In the genomic region with DNA sequence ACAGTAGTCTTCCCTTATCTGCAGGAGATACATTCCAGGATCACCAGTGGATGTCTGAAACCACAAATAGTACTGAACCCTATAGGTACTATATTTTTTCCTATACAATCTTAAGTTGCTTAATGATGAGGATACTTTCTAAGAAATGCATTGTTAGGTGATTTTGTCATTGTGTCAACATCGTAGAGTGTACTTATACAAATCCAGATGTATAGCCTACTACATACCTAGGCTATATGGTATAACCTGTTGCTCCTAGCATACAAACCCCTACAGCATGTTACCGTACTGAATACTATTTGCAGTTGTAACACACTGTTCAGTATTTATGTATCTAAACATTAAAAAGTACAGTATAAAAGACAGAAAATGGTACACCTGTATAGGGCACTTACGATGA, we compare ENCODE assay signal across 25 cellular contexts.
"Had no signal": no experiment of that assay in that cellular context is flagged by ENCODE, and none has a peak within 500 bp of the region (broad histone marks: within the 10 kb centered on the region; RNA-seq: fewer than 3 reads in every experiment).

No MANE protein-coding gene starts in this region.

- H3K27ac ChIP-seq: neural progenitor cell, ovary, parathyroid adenoma, psoas muscle, right lobe of liver, sigmoid colon, stomach, thoracic aorta, thyroid gland, tibial nerve, upper lobe of left lung, uterus had no signal

- H3K4me3 ChIP-seq: neural progenitor cell, ovary, psoas muscle, right lobe of liver, sigmoid colon, stomach, thoracic aorta, thyroid gland, tibial nerve, upper lobe of left lung, uterus had no signal

- H3K9me3 ChIP-seq: ovary, psoas muscle, right lobe of liver, sigmoid colon, stomach, thoracic aorta, thyroid gland, tibial nerve, upper lobe of left lung, uterus had no signal

- ATAC-seq: natural killer cell; psoas muscle; right cardiac atrium; right lobe of liver; stimulated activated effector memory CD8-positive, alpha-beta T cell treated with anti-CD3 and anti-CD28 coated beads, Interleukin-12 subunit alpha, Interleukin-12 subunit beta, amount 100 ng/mL, for 72 hours; stimulated activated naive B cell treated with anti-CD40 and anti-IgM and Interleukin-4, amounts not matched to agents 10 μg/mL and 1 μg/mL and 100 μg/mL, for 72 hours had no signal

- H3K4me1 ChIP-seq: neural progenitor cell, parathyroid adenoma, psoas muscle, right lobe of liver, sigmoid colon, stomach, thyroid gland, tibial nerve, upper lobe of left lung, uterus had no signal

- FAIRE-seq: small intestine had no signal

- H3K36me3 ChIP-seq: neural progenitor cell, ovary, right lobe of liver, sigmoid colon, stomach, thoracic aorta, thyroid gland, tibial nerve, upper lobe of left lung, uterus had no signal

- DNase-seq: natural killer cell; occipital lobe; ovary; posterior cingulate gyrus; psoas muscle; right cardiac atrium; right lobe of liver; sigmoid colon; small intestine; stimulated activated CD4-positive, alpha-beta T cell treated with anti-CD3 and anti-CD28 coated beads, Interleukin-15, amount 100 ng/mL, for 24 hours; stimulated activated CD4-positive, alpha-beta T cell treated with anti-CD3 and anti-CD28 coated beads, Interleukin-2, amount 100 ng/mL, for 24 hours; stimulated activated CD4-positive, alpha-beta T cell treated with anti-CD3 and anti-CD28 coated beads, Interleukin-2, amount 100 ng/mL, for 48 hours; stimulated activated CD4-positive, alpha-beta T cell treated with anti-CD3 and anti-CD28 coated beads, Interleukin-4, amount 100 ng/mL, for 24 hours; stimulated activated naive B cell treated with anti-CD40 and anti-IgM and Interleukin-4, amounts not matched to agents 10 μg/mL and 1 μg/mL and 100 μg/mL, for 72 hours; stimulated activated naive CD4-positive, alpha-beta T cell treated with Interleukin-2 at 50 U/mL for 16 hours; stomach; thyroid gland; trophoblast cell; upper lobe of left lung; uterus had no signal

- H3K27me3 ChIP-seq: neural progenitor cell, ovary, right lobe of liver, sigmoid colon, stomach, thyroid gland, tibial nerve, upper lobe of left lung, uterus had no signal
